In the genomic region with DNA sequence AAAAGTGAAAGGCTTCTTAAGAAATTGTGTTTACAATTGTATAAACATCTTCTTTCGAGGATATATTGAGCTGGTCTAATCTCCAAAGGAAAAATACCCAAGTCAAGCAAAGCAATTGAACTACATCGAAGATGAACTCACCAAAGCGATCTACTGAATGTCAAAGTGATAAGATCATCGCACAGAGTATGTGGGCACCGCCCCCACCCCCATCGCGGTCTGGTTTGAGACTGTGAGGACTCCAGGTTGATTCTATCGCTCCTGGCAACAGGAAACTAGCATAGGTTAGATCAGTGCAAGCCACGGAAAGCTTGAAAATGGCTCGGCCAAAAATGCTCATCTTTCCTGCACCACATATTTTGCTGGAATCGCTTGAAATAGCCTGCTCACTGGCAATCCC, we compare ENCODE assay signal across 13 cellular contexts.
A peak's percentile ranks its signal among the peaks of the same experiment; 100 is the strongest.
DNase-seq lines count a peak whose midpoint lies in the region; ATAC-seq and TF ChIP-seq lines count a peak whose summit lies in the region.
"Had no signal": no experiment of that assay in that cellular context is flagged by ENCODE, and none has a peak within 500 bp of the region (broad histone marks: within the 10 kb centered on the region; RNA-seq: fewer than 3 reads in every experiment).

No MANE protein-coding gene starts in this region.

- ATAC-seq in T-helper 17 cell (peak; percentile 99), left lobe of liver (no peak)

- DNase-seq in T-helper 17 cell (peak in 2 of 3 donors; percentile 23 to 44), activated T-cell treated with anti-CD3 and anti-CD28 coated beads for 4 hours (peak; percentile 52), chondrocyte (ENCODE audit: low spot score) (peak; percentile 2), D341Med (ENCODE audit: low spot score) (no peak), H4 (ENCODE audit: low spot score) (no peak), left lobe of liver (ENCODE audit: low spot score) (no peak), NCI-H2196 treated with DMSO at 0.1 percent for 48 hours (lab: John Stamatoyannopoulos, UW; ENCODE audit: unreplicated experiment) (no peak)
- peak; percentile 29 to 71 (median 66) for DNase-seq in stimulated activated CD4-positive, alpha-beta T cell treated with anti-CD3 and anti-CD28 coated beads, TNF-alpha, amount 100 ng/mL, for 48 hours (ENCODE audit: low read depth in 3 of 3)
- DNase-seq: aorta, GF-D8, NCI-H1436 treated with DMSO at 0.1 percent for 48 hours had no signal

- H3K36me3 Mint-ChIP-seq in T-helper 17 cell (ENCODE audit: low read depth) (no peaks in the 10 kb centered on the region), chondrocyte (ENCODE audit: low read depth) (no peaks in the 10 kb centered on the region)

- H3K9me3 ChIP-seq in T-helper 17 cell (ENCODE audit: control insufficient read depth, low read length, poor library complexity, severe bottlenecking), result no peaks in the 10 kb centered on the region

- no peak for TF ChIP-seq CTCF in chondrocyte (IDR thresholded peaks at IDR 0.05)

- H3K4me1 Mint-ChIP-seq in T-helper 17 cell (peaks cover 34% of the 10 kb centered on the region), chondrocyte (ENCODE audit: low read depth) (peaks cover 13% of the 10 kb centered on the region)

- H3K27ac Mint-ChIP-seq in T-helper 17 cell, result no peak overlapping the region
- no peak overlapping the region for H3K27ac Mint-ChIP-seq in chondrocyte (ENCODE audit: unreplicated experiment)
- H3K27ac Mint-ChIP-seq: B cell, memory B cell had no signal

- H3K27me3 Mint-ChIP-seq in T-helper 17 cell, result peaks cover 16% of the 10 kb centered on the region
- peaks cover 6% of the 10 kb centered on the region for H3K27me3 Mint-ChIP-seq in chondrocyte (ENCODE audit: low read depth)

- H3K9me3 Mint-ChIP-seq in chondrocyte (ENCODE audit: low read depth), result no peaks in the 10 kb centered on the region
- H3K9me3 Mint-ChIP-seq: memory B cell had no signal

- H3K4me3 Mint-ChIP-seq in T-helper 17 cell (peak overlapping the region; percentile 66), chondrocyte (ENCODE audit: unreplicated experiment) (no peak overlapping the region)
- H3K4me3 Mint-ChIP-seq: B cell, memory B cell had no signal

Comparison
In these comparisons a context has a peak if more than half of its experiments do, and no peak if none do; other contexts are left out.
1. DNase-seq: peak in T-helper 17 cell (2 of 3), activated T-cell treated with anti-CD3 and anti-CD28 coated beads for 4 hours (single experiment), chondrocyte (single experiment) and stimulated activated CD4-positive, alpha-beta T cell treated with anti-CD3 and anti-CD28 coated beads, TNF-alpha, amount 100 ng/mL, for 48 hours (3 of 3); none in D341Med (single experiment), H4 (single experiment), left lobe of liver (single experiment) and NCI-H2196 treated with DMSO at 0.1 percent for 48 hours (single experiment).